ENCODE assay signal across 16 cellular contexts in genomic region chr14:70873627-70874026, GRCh38. TPM values are rescaled to one million over a fixed set of nuclear protein-coding genes. Genes with fewer than 3 reads are reported as not detected.
A peak's percentile ranks its signal among the peaks of the same experiment; 100 is the strongest.
DNase-seq lines count a peak whose midpoint lies in the region; ATAC-seq and TF ChIP-seq lines count a peak whose summit lies in the region.
"Had no signal": no experiment of that assay in that cellular context is flagged by ENCODE, and none has a peak within 500 bp of the region (broad histone marks: within the 10 kb centered on the region; RNA-seq: fewer than 3 reads in every experiment).

No MANE protein-coding gene starts in this region.

- CTCF ChIA-PET in activated naive CD4-positive, alpha-beta T cell treated with anti-CD3 and anti-CD28 coated beads, Interleukin-2, amount 10 ng/mL, durations not matched to agents 7 days and 5 days (lab: Charles Lee), result interaction anchor here (0.7 to 2.4 kb wide), 10 partner anchors 10 to 99 kb away, joined by 3 to 11 read pairs (median 4); partner anchors contain the start of gene PCNX1

- ATAC-seq in thoracic aorta (ENCODE audit: insufficient number of reproducible peaks, low FRiP score, low read depth), result no peak
- no peak for ATAC-seq in HG02759 (IDR thresholded peaks at IDR 0.05; ENCODE audit: unreplicated experiment)
- ATAC-seq: gastroesophageal sphincter had no signal

- no peaks in the 10 kb centered on the region for H3K27me3 ChIP-seq in ascending aorta
- H3K27me3 ChIP-seq in thoracic aorta (replicated peaks; ENCODE audit: insufficient read depth), result no peaks in the 10 kb centered on the region
- H3K27me3 ChIP-seq: gastroesophageal sphincter had no signal

- H3K4me1 ChIP-seq in ascending aorta, result no peaks in the 10 kb centered on the region
- no peaks in the 10 kb centered on the region for H3K4me1 ChIP-seq in thoracic aorta (ENCODE audit: control insufficient read depth in 1 of 2, low read depth in 2 of 2)
- H3K4me1 ChIP-seq: gastroesophageal sphincter had no signal

- no peaks in the 10 kb centered on the region for H3K27me3 Mint-ChIP-seq in activated naive CD4-positive, alpha-beta T cell treated with anti-CD3 and anti-CD28 coated beads, Interleukin-2, amount 10 ng/mL, durations not matched to agents 7 days and 5 days
- H3K27me3 Mint-ChIP-seq: activated naive CD4-positive, alpha-beta T cell treated with anti-CD3 and anti-CD28 coated beads, Interleukin-2, amount 50 U/mL, for 24 hours had no signal

- TF ChIP-seq CTCF in ascending aorta (IDR thresholded peaks at IDR 0.05), result peak in 2 of 3 experiments; percentile 5 to 24
- peak; percentile 18 for TF ChIP-seq CTCF in thoracic aorta (IDR thresholded peaks at IDR 0.05)

- peaks cover 10% of the 10 kb centered on the region for H3K9me3 Mint-ChIP-seq in activated naive CD4-positive, alpha-beta T cell treated with anti-CD3 and anti-CD28 coated beads, Interleukin-2, amount 10 ng/mL, durations not matched to agents 7 days and 5 days
- H3K9me3 Mint-ChIP-seq: activated naive CD4-positive, alpha-beta T cell treated with anti-CD3 and anti-CD28 coated beads, Interleukin-2, amount 50 U/mL, for 24 hours had no signal

- no peak overlapping the region for H3K27ac Mint-ChIP-seq in activated naive CD4-positive, alpha-beta T cell treated with anti-CD3 and anti-CD28 coated beads, Interleukin-2, amount 10 ng/mL, durations not matched to agents 7 days and 5 days
- H3K27ac Mint-ChIP-seq: activated naive CD4-positive, alpha-beta T cell treated with anti-CD3 and anti-CD28 coated beads, Interleukin-2, amount 50 U/mL, for 24 hours had no signal

- intact Hi-C loops in ascending aorta (cut with DNase I), result no loop called here

- no peak overlapping the region for H3K4me3 Mint-ChIP-seq in activated naive CD4-positive, alpha-beta T cell treated with anti-CD3 and anti-CD28 coated beads, Interleukin-2, amount 10 ng/mL, durations not matched to agents 7 days and 5 days
- H3K4me3 Mint-ChIP-seq: activated naive CD4-positive, alpha-beta T cell treated with anti-CD3 and anti-CD28 coated beads, Interleukin-2, amount 50 U/mL, for 24 hours had no signal

- H3K36me3 Mint-ChIP-seq in activated naive CD4-positive, alpha-beta T cell treated with anti-CD3 and anti-CD28 coated beads, Interleukin-2, amount 10 ng/mL, durations not matched to agents 7 days and 5 days, result peaks cover 2% of the 10 kb centered on the region

- H3K36me3 ChIP-seq in ascending aorta (no peaks in the 10 kb centered on the region), thoracic aorta (no peaks in the 10 kb centered on the region)
- H3K36me3 ChIP-seq: gastroesophageal sphincter had no signal

- H3K4me1 Mint-ChIP-seq in activated naive CD4-positive, alpha-beta T cell treated with anti-CD3 and anti-CD28 coated beads, Interleukin-2, amount 10 ng/mL, durations not matched to agents 7 days and 5 days, result peaks cover 23% of the 10 kb centered on the region

- H3K4me3 ChIP-seq in ascending aorta (no peak overlapping the region), thoracic aorta (no peak overlapping the region)
- H3K4me3 ChIP-seq: dorsolateral prefrontal cortex, gastroesophageal sphincter had no signal

- H3K9me3 ChIP-seq in ascending aorta (no peaks in the 10 kb centered on the region), thoracic aorta (no peaks in the 10 kb centered on the region)

- peak; percentile 36 for DNase-seq in activated naive CD4-positive, alpha-beta T cell treated with anti-CD3 and anti-CD28 coated beads, Interleukin-2, amount 10 ng/mL, durations not matched to agents 7 days and 5 days
- DNase-seq in activated naive CD4-positive, alpha-beta T cell treated with anti-CD3 and anti-CD28 coated beads, Interleukin-2, amount 50 U/mL, for 16 hours, result no peak
- peak; percentile 34 for DNase-seq in NCI-H1694 treated with DMSO at 0.1 percent for 48 hours (lab: John Stamatoyannopoulos, UW)
- DNase-seq in ascending aorta (ENCODE audit: low spot score in 2 of 2), result no peak
- no peak for DNase-seq in thoracic aorta (ENCODE audit: low spot score)
- no peak for DNase-seq in stimulated activated CD4-positive, alpha-beta T cell treated with anti-CD3 and anti-CD28 coated beads, Interleukin-15, amount 100 ng/mL, for 24 hours
- no peak for DNase-seq in Ammon's horn (ENCODE audit: low spot score)
- DNase-seq: dorsolateral prefrontal cortex; NCI-H1105 treated with DMSO at 0.1 percent for 48 hours; stimulated activated CD4-positive, alpha-beta T cell treated with anti-CD3 and anti-CD28 coated beads, Interleukin-1b, Interleukin-23, amount 100 ng/mL, for 48 hours had no signal

- no peak overlapping the region for H3K27ac ChIP-seq in ascending aorta
- no peak overlapping the region for H3K27ac ChIP-seq in thoracic aorta
- H3K27ac ChIP-seq: C4-2B, dorsolateral prefrontal cortex, gastroesophageal sphincter, HL-60, RWPE1 had no signal

RNA-seq across cellular contexts. Expression of gene PCNX1, which starts 33.6 kb away (rescaled TPM):
- total RNA-seq in ascending aorta (73.1 TPM), thoracic aorta (10 to 100 TPM; 52.3 to 85.9 TPM)

Comparison
In these comparisons a context has a peak if more than half of its experiments do, and no peak if none do; other contexts are left out.
1. DNase-seq: peak in activated naive CD4-positive, alpha-beta T cell treated with anti-CD3 and anti-CD28 coated beads, Interleukin-2, amount 10 ng/mL, durations not matched to agents 7 days and 5 days (single experiment) and NCI-H1694 treated with DMSO at 0.1 percent for 48 hours (single experiment); none in activated naive CD4-positive, alpha-beta T cell treated with anti-CD3 and anti-CD28 coated beads, Interleukin-2, amount 50 U/mL, for 16 hours (single experiment), ascending aorta (0 of 2), thoracic aorta (single experiment), stimulated activated CD4-positive, alpha-beta T cell treated with anti-CD3 and anti-CD28 coated beads, Interleukin-15, amount 100 ng/mL, for 24 hours (single experiment) and Ammon's horn (single experiment).